14 cellular contexts compared by ENCODE assay signal in genomic region chr15:65578904-65579728, GRCh38. TPM values are rescaled to one million over a fixed set of nuclear protein-coding genes. Genes with fewer than 3 reads are reported as not detected.
A peak's percentile ranks its signal among the peaks of the same experiment; 100 is the strongest.
DNase-seq lines count a peak whose midpoint lies in the region; ATAC-seq and TF ChIP-seq lines count a peak whose summit lies in the region.
"Had no signal": no experiment of that assay in that cellular context is flagged by ENCODE, and none has a peak within 500 bp of the region (broad histone marks: within the 10 kb centered on the region; RNA-seq: fewer than 3 reads in every experiment).

No MANE protein-coding gene starts in this region.

- H2AFZ ChIP-seq in smooth muscle cell (ENCODE audit: low read depth): no peak overlapping the region

- DNase-seq in T-helper 1 cell (no peak), RWPE1 (ENCODE audit: low spot score) (no peak), dermis microvascular lymphatic vessel endothelial cell (ENCODE audit: low read depth in 2 of 2) (peak; percentile 57 to 69), smooth muscle cell (lab: John Stamatoyannopoulos, UW; ENCODE audit: unreplicated experiment) (no peak), dedifferentiated amniotic fluid mesenchymal stem cell (ENCODE audit: extremely low spot score) (no peak), left lung (no peak)
- DNase-seq: activated T-cell treated with anti-CD3 and anti-CD28 coated beads for 4 hours, esophagus squamous epithelium, GF-D8, NCI-H1092, RPMI8226 had no signal

- intact Hi-C loops in left lung (cut with DNase I): no loop called here

- no peak overlapping the region for H3K4me3 ChIP-seq in smooth muscle cell
- no peak overlapping the region for H3K4me3 ChIP-seq in left lung
- H3K4me3 ChIP-seq: esophagus squamous epithelium, right atrium auricular region had no signal

- H3K9me3 ChIP-seq in smooth muscle cell (replicated peaks; ENCODE audit: low read depth) (no peaks in the 10 kb centered on the region), left lung (no peaks in the 10 kb centered on the region)
- H3K9me3 ChIP-seq: esophagus squamous epithelium, right atrium auricular region had no signal

- peaks cover 17% of the 10 kb centered on the region for H3K4me1 Mint-ChIP-seq in T-helper 1 cell treated with Interleukin-12 subunit alpha and Interleukin-12 subunit beta and Interleukin-4 antibody, amounts not matched to agents 30 μg/mL and 1 μg/mL, for 36 hours (ENCODE audit: low read depth)

- POLR2A ChIA-PET in RWPE1 (lab: Yijun Ruan, JAX; ENCODE audit: low non-redundant PET): no interaction called here

- H3K36me3 ChIP-seq in smooth muscle cell (ENCODE audit: low read depth): peaks cover 9% of the 10 kb centered on the region
- peaks cover 0 to 80% of the 10 kb centered on the region in 2 donors for H3K36me3 ChIP-seq in left lung

- WGBS in smooth muscle cell (ENCODE audit: low lambda C conversion rate): 88% methylated on average over 8 of the region's 8 CpGs

- ATAC-seq in left lung (no peak), GM18519 (IDR thresholded peaks at IDR 0.05; ENCODE audit: low FRiP score, unreplicated experiment) (no peak)

- CTCF ChIA-PET in RWPE1 (lab: Yijun Ruan, JAX): interaction anchor here (0.7 kb wide), 1 partner anchor 145 kb away, joined by 3 read pairs; no protein-coding TSS in a partner anchor

- no peaks in the 10 kb centered on the region for H4K20me1 ChIP-seq in smooth muscle cell (ENCODE audit: low read depth)

- H3K4me1 ChIP-seq in smooth muscle cell (ENCODE audit: low read depth): peaks cover 8% of the 10 kb centered on the region
- H3K4me1 ChIP-seq in left lung: no peaks in the 10 kb centered on the region

- peaks cover 2% of the 10 kb centered on the region for H3F3A ChIP-seq in smooth muscle cell (ENCODE audit: low read depth)

- H3K9ac ChIP-seq in smooth muscle cell (ENCODE audit: low read depth): no peak overlapping the region

- peaks cover 45% of the 10 kb centered on the region for H3K36me3 Mint-ChIP-seq in T-helper 1 cell treated with Interleukin-12 subunit alpha and Interleukin-12 subunit beta and Interleukin-4 antibody, amounts not matched to agents 30 μg/mL and 1 μg/mL, for 36 hours (ENCODE audit: low read depth)

- TF ChIP-seq CTCF in RWPE1 (conservative IDR thresholded peaks at IDR 0.05; ENCODE audit: low read depth) (no peak), smooth muscle cell (IDR thresholded peaks at IDR 0.05; ENCODE audit: borderline replicate concordance, insufficient read depth, poor library complexity, severe bottlenecking) (no peak), left lung (IDR thresholded peaks at IDR 0.05) (no peak)

- no peaks in the 10 kb centered on the region for H3K27me3 ChIP-seq in smooth muscle cell (ENCODE audit: low read depth)
- H3K27me3 ChIP-seq in left lung: no peaks in the 10 kb centered on the region
- H3K27me3 ChIP-seq: esophagus squamous epithelium, right atrium auricular region had no signal

- H3K9me3 Mint-ChIP-seq in T-helper 1 cell treated with Interleukin-12 subunit alpha and Interleukin-12 subunit beta and Interleukin-4 antibody, amounts not matched to agents 30 μg/mL and 1 μg/mL, for 36 hours: no peaks in the 10 kb centered on the region

- H3K4me2 ChIP-seq in smooth muscle cell: no peak overlapping the region

- H3K27ac ChIP-seq in RWPE1 (peak overlapping the region; percentile 25; the same call in 1 of the 2 replicates), smooth muscle cell (ENCODE audit: low read depth) (peak overlapping the region; percentile 88), left lung (peak overlapping the region in 1 of 2 donors; percentile 30)
- H3K27ac ChIP-seq: esophagus squamous epithelium, right atrium auricular region had no signal

- H3K27me3 Mint-ChIP-seq in T-helper 1 cell treated with Interleukin-12 subunit alpha and Interleukin-12 subunit beta and Interleukin-4 antibody, amounts not matched to agents 30 μg/mL and 1 μg/mL, for 36 hours (ENCODE audit: low read depth): no peaks in the 10 kb centered on the region

- H3K79me2 ChIP-seq in smooth muscle cell (ENCODE audit: low read depth): no peaks in the 10 kb centered on the region

- H3K27ac Mint-ChIP-seq in T-helper 1 cell treated with Interleukin-12 subunit alpha and Interleukin-12 subunit beta and Interleukin-4 antibody, amounts not matched to agents 30 μg/mL and 1 μg/mL, for 36 hours: peak overlapping the region; percentile 6

- no peak overlapping the region for H3K4me3 Mint-ChIP-seq in T-helper 1 cell treated with Interleukin-12 subunit alpha and Interleukin-12 subunit beta and Interleukin-4 antibody, amounts not matched to agents 30 μg/mL and 1 μg/mL, for 36 hours

RNA-seq across cellular contexts. Expression of gene INTS14, which starts 31.8 kb away (rescaled TPM):
- total RNA-seq in dermis microvascular lymphatic vessel endothelial cell: 29.8 and 37.4 TPM in 2 replicates
- 18.3 and 36.6 TPM in 2 replicates for total RNA-seq in smooth muscle cell
- polyA plus RNA-seq in smooth muscle cell: 21.2 and 22.5 TPM in 2 replicates
- 10 to 100 TPM; 32.3 to 34.6 TPM for total RNA-seq in left lung

RNA-seq across cellular contexts. Expression of gene SLC24A1, which starts 42.6 kb away (rescaled TPM):
- total RNA-seq in dermis microvascular lymphatic vessel endothelial cell: 21.5 and 24.3 TPM in 2 replicates
- 2.8 and 9.0 TPM in 2 replicates for total RNA-seq in smooth muscle cell
- polyA plus RNA-seq in smooth muscle cell: 1.3 and 3.5 TPM in 2 replicates
- total RNA-seq in left lung: 1 to 10 TPM; 8.3 to 9.7 TPM

RNA-seq across cellular contexts. Expression of gene HACD3, which starts 48.9 kb away (rescaled TPM):
- total RNA-seq in dermis microvascular lymphatic vessel endothelial cell (84.3 and 108 TPM in 2 replicates), smooth muscle cell (105 and 107 TPM in 2 replicates), left lung (10 to 100 TPM; 51.1 to 86.4 TPM)
- polyA plus RNA-seq in smooth muscle cell: 57.5 and 73.8 TPM in 2 replicates

Comparison
In these comparisons a context has a peak if more than half of its experiments do, and no peak if none do; other contexts are left out.
1. DNase-seq: peak in dermis microvascular lymphatic vessel endothelial cell (2 of 2); none in T-helper 1 cell (0 of 5), RWPE1 (single experiment), smooth muscle cell (single experiment), dedifferentiated amniotic fluid mesenchymal stem cell (single experiment) and left lung (0 of 2).